In genomic region chr13:44088409-44088808, GRCh38 we compare ENCODE assay signal across 16 cellular contexts.
"Had no signal": no experiment of that assay in that cellular context is flagged by ENCODE, and none has a peak within 500 bp of the region (broad histone marks: within the 10 kb centered on the region; RNA-seq: fewer than 3 reads in every experiment).

No MANE protein-coding gene starts in this region.

- H3K27me3 Mint-ChIP-seq: stimulated activated naive B cell treated with anti-CD40 and anti-IgM and Interleukin-4, amounts not matched to agents 10 μg/mL and 1 μg/mL and 100 μg/mL, for 72 hours had no signal

- H3K4me3 Mint-ChIP-seq: T-helper 17 cell had no signal

- H3K27ac Mint-ChIP-seq: T-helper 17 cell had no signal

- ATAC-seq: foreskin keratinocyte, sciatic nerve had no signal

- DNase-seq: activated CD4-positive, CD25-positive, alpha-beta regulatory T cell treated with anti-CD3 and anti-CD28 coated beads, Interleukin-2, amount 50 U/mL, for 72 hours; activated effector memory CD4-positive, alpha-beta T cell treated with anti-CD3 and anti-CD28 coated beads, Interleukin-2, amount 50 U/mL, for 16 hours; activated naive CD4-positive, alpha-beta T cell treated with anti-CD3 and anti-CD28 coated beads, Interleukin-2, amount 50 U/mL, for 16 hours; central memory CD4-positive, alpha-beta T cell; effector memory CD4-positive, alpha-beta T cell; foreskin keratinocyte; kidney glomerular epithelial cell; left ventricle myocardium inferior; mammary epithelial cell; midbrain; small intestine; SW 1271; T-helper 17 cell; upper lobe of left lung had no signal
